ENCODE assay signal across 20 cellular contexts in genomic region chr4:170091069-170091696, GRCh38. TPM values are rescaled to one million over a fixed set of nuclear protein-coding genes. Genes with fewer than 3 reads are reported as not detected.
DNase-seq lines count a peak whose midpoint lies in the region; TF ChIP-seq lines count a peak whose summit lies in the region.
"Had no signal": no experiment of that assay in that cellular context is flagged by ENCODE, and none has a peak within 500 bp of the region (broad histone marks: within the 10 kb centered on the region; RNA-seq: fewer than 3 reads in every experiment).

No MANE protein-coding gene starts in this region.

- H2AFZ ChIP-seq in PC-9 (no peak overlapping the region), neuronal stem cell (ENCODE audit: low read length) (no peak overlapping the region)

- H3K36me3 ChIP-seq in PC-9 (ENCODE audit: low read depth), result no peaks in the 10 kb centered on the region
- H3K36me3 ChIP-seq in iPS-15b (ENCODE audit: control insufficient read depth, insufficient read depth, low read length), result no peaks in the 10 kb centered on the region
- peaks cover 0 to 25% of the 10 kb centered on the region in 2 donors for H3K36me3 ChIP-seq in neuronal stem cell (replicated peaks in 1 of 2; ENCODE audit: control insufficient read depth in 2 of 2, insufficient read depth in 2 of 2, low read length in 2 of 2)

- H3K27me3 ChIP-seq in PC-9 (ENCODE audit: insufficient read depth, low read depth), result no peaks in the 10 kb centered on the region; the same call in 1 of the 2 replicates
- H3K27me3 ChIP-seq in iPS-15b (ENCODE audit: control insufficient read depth, insufficient read depth, low read length), result peaks cover 9% of the 10 kb centered on the region
- H3K27me3 ChIP-seq in neuronal stem cell (ENCODE audit: control insufficient read depth in 3 of 3, insufficient read depth in 3 of 3, low read depth in 1 of 3, low read length in 3 of 3), result peaks cover 0 to 4% (median 1%) of the 10 kb centered on the region in 3 experiments
- H3K27me3 ChIP-seq: tibial artery had no signal

- H4K20me1 ChIP-seq in PC-9 (ENCODE audit: insufficient read depth), result no peaks in the 10 kb centered on the region
- H4K20me1 ChIP-seq: BLaER1 treated with 17β-estradiol and CSF1 and Interleukin-3, amounts not matched to agents 10 nM and 100 nM had no signal

- peak overlapping the region; percentile 67; the same call in 1 of the 2 replicates for H3K4me3 ChIP-seq in PC-9
- H3K4me3 ChIP-seq in iPS-15b (ENCODE audit: low read depth, low read length), result peak overlapping the region; percentile 57
- peak overlapping the region in 1 of 2 donors; percentile 51 for H3K4me3 ChIP-seq in neuronal stem cell (ENCODE audit: low read length in 2 of 2)
- H3K4me3 ChIP-seq: HAP-1 had no signal

- no peak overlapping the region for H2BK120ac ChIP-seq in neuronal stem cell (ENCODE audit: low read depth, low read length)

- H3K18ac ChIP-seq in neuronal stem cell (ENCODE audit: low read length), result peak overlapping the region; percentile 69

- no CpG with 5 or more reads among the region's 47 CpGs for WGBS in neuronal stem cell (ENCODE audit: extremely low coverage in 2 of 2, insufficient read length in 2 of 2, insufficient replicate concordance in 1 of 2), 2 donors

- H3K9me2 ChIP-seq in PC-9 (ENCODE audit: insufficient read depth), result no peaks in the 10 kb centered on the region

- H3K79me1 ChIP-seq in neuronal stem cell (ENCODE audit: low read depth, low read length), result no peaks in the 10 kb centered on the region

- POLR2A ChIA-PET in PC-9 (lab: Charles Lee; ENCODE audit: unreplicated experiment), result no interaction called here

- H3K4ac ChIP-seq in neuronal stem cell (ENCODE audit: low read length), result no peak overlapping the region

- H3K27ac ChIP-seq in PC-9 (no peak overlapping the region), neuronal stem cell (replicated peaks; ENCODE audit: low read length) (no peak overlapping the region)

- no peak overlapping the region for H2BK12ac ChIP-seq in neuronal stem cell (ENCODE audit: low read length)

- H3K14ac ChIP-seq in neuronal stem cell (ENCODE audit: low read length), result no peak overlapping the region

- H3K4me1 ChIP-seq in PC-9 (replicated peaks; ENCODE audit: insufficient read depth) (0 out of 2 replicates have a peak, but pooled peaks cover 5% of the 10 kb centered on the region), iPS-15b (ENCODE audit: control insufficient read depth, insufficient read depth, low read length) (no peaks in the 10 kb centered on the region), neuronal stem cell (ENCODE audit: control insufficient read depth in 2 of 2, insufficient read depth in 1 of 2, low read depth in 1 of 2, low read length in 2 of 2) (peaks cover 7 to 9% of the 10 kb centered on the region in 2 donors)

- H3F3A ChIP-seq in PC-9 (ENCODE audit: insufficient read depth, low read depth), result no peaks in the 10 kb centered on the region

- H4K91ac ChIP-seq in neuronal stem cell (ENCODE audit: low read depth, low read length, poor library complexity), result no peak overlapping the region

- H2BK15ac ChIP-seq in neuronal stem cell (ENCODE audit: low read length), result peak overlapping the region; percentile 42

- CTCF ChIA-PET in PC-9 (lab: Charles Lee), result no interaction called here

- TF ChIP-seq CTCF in PC-9 (conservative IDR thresholded peaks at IDR 0.05), result no peak

- H3K9me3 ChIP-seq in PC-9 (ENCODE audit: insufficient read depth, low read depth) (no peaks in the 10 kb centered on the region), iPS-15b (ENCODE audit: control insufficient read depth, insufficient read depth, low read length) (no peaks in the 10 kb centered on the region), neuronal stem cell (replicated peaks in 1 of 2; ENCODE audit: control insufficient read depth in 2 of 2, insufficient read depth in 1 of 2, low read depth in 1 of 2, low read length in 2 of 2) (no peaks in the 10 kb centered on the region)
- H3K9me3 ChIP-seq: HAP-1, left ventricle myocardium inferior, tibial artery had no signal

- DNase-seq in ELF-1 (ENCODE audit: low read depth, low spot score) (peak; percentile 43), PC-9 (peak in 1 of 2 experiments; percentile 7), neuronal stem cell (ENCODE audit: low spot score) (no peak), 8988T (no peak), D341Med (ENCODE audit: low spot score) (no peak), NCI-H2171 treated with DMSO at 0.1 percent for 48 hours (lab: John Stamatoyannopoulos, UW) (no peak), DMS114 treated with DMSO at 0.1 percent for 48 hours (lab: John Stamatoyannopoulos, UW; ENCODE audit: unreplicated experiment) (no peak)
- DNase-seq: activated CD4-positive, CD25-positive, alpha-beta regulatory T cell; activated naive CD4-positive, alpha-beta T cell treated with Interleukin-2 at 50 U/mL for 16 hours; activated T-cell treated with anti-CD3 and anti-CD28 coated beads, Interleukin-2, amount 50 U/mL, for 24 hours; amniotic stem cell; left ventricle myocardium inferior; NCI-H2171; nucleus accumbens; stimulated activated CD4-positive, alpha-beta T cell treated with anti-CD3 and anti-CD28 coated beads, Interleukin-4, amount 100 ng/mL, for 24 hours; stimulated activated naive CD8-positive, alpha-beta T cell treated with anti-CD3 and anti-CD28 coated beads, Interleukin-15, Interleukin-2, amounts not matched to agents 100 U/mL and 50 U/mL, for 24 hours had no signal

- H3K4me2 ChIP-seq in PC-9, result peak overlapping the region; percentile 87; the same call in 1 of the 2 replicates
- peak overlapping the region; percentile 24 for H3K4me2 ChIP-seq in neuronal stem cell (ENCODE audit: insufficient read depth, low read length, poor library complexity, severe bottlenecking)

- peak overlapping the region; percentile 57 for H3K23ac ChIP-seq in neuronal stem cell (ENCODE audit: low read depth, low read length, poor library complexity)

- no peak overlapping the region for H3K9ac ChIP-seq in iPS-15b (ENCODE audit: low read depth, low read length)
- H3K9ac ChIP-seq in neuronal stem cell (ENCODE audit: low read depth, low read length, poor library complexity), result no peak overlapping the region

- no peaks in the 10 kb centered on the region for H3K79me2 ChIP-seq in PC-9 (ENCODE audit: low read depth)

- BruUV-seq in PC-9 (replicated peaks; lab: Mats Ljungman, UMichigan), result no TSS peak

- intact Hi-C loops in PC-9 (cut with micrococcal nuclease; ENCODE audit: unreplicated experiment), result loop anchor here (2.0 kb wide), 1 partner anchor 1168 kb away; no protein-coding TSS in a partner anchor

- H2AK5ac ChIP-seq in neuronal stem cell (ENCODE audit: low read depth, low read length), result no peak overlapping the region

- H4K8ac ChIP-seq in neuronal stem cell (ENCODE audit: low read depth, low read length), result peak overlapping the region; percentile 2

- H2BK5ac ChIP-seq in neuronal stem cell (ENCODE audit: low read length), result no peak overlapping the region

RNA-seq across cellular contexts. Expression of gene AADAT, which starts 1.4 kb away (rescaled TPM):
- 2.6 and 3.2 TPM in 2 replicates for total RNA-seq in PC-9 (2021)
- polyA plus RNA-seq in neuronal stem cell (2013, experiment 1 of 2), result 16.2 TPM
- polyA plus RNA-seq in neuronal stem cell (2013, experiment 2 of 2), result 17.7 TPM
